Comparison of ENCODE assay signal across 8 cellular contexts in the genomic region with DNA sequence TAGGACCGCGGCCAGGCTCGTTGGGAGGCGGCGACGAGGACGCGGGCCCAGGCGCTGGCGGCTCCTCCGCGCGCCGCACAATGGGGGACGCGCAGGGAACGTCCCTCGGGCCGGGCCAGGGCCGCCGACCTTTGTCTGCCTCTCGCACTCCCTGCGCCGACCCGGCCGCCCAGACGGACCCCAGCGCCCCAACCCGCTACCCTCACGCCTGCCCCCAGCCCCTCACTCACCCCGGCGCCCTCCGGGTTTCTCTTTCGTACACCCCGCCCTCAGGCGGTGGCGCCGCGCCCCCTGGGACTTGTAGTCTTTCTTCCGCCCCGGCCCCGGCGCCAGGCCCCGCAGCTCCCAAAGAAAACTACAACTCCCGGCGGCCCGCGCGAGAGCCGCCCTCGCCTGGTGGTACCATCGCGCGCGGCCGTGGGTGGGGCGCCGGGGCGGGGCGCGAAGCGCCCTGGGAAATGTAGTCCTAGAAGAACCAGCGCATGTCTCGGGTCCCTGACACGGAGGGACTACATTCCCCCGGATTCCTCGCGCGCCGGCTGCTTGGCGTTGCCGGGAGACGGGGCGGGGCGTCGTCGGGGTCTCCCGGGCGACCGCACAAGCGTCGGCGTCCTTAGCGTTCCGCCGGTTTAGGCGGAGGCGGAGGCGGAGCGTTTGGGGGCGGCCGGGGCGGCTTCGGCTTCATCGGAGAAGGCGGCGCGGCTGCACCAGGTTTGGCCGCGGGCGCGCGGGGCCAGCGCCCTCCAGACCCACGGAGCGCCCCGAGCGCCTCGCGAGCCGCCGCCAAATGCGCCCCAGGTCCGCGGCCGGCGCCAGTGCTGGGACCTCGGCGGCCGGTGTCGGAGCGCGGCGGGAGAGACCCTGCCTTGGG. TPM values are rescaled to one million over a fixed set of nuclear protein-coding genes. Genes with fewer than 3 reads are reported as not detected.
A peak's percentile ranks its signal among the peaks of the same experiment; 100 is the strongest.
DNase-seq lines count a peak whose midpoint lies in the region; ATAC-seq and TF ChIP-seq lines count a peak whose summit lies in the region.

TSS of gene C1orf159 (minus strand) at position 260 of the 871 bp plus-strand sequence. CDS start 24,546 bp downstream, outside the sequence.

- CTCF ChIA-PET in PC-3 (lab: Charles Lee) = interaction anchor here (0.5 kb wide), 1 partner anchor 158 kb away, joined by 11 read pairs; the partner anchor contains the start of gene UBE2J2

- peak within 1 kb of the TSS; percentile 82 for H3K9ac ChIP-seq in PC-3 (ENCODE audit: low read length)

- H3K27me3 Mint-ChIP-seq in IgD-negative memory B cell = peaks cover 13% of the 10 kb centered on the region

- H3K9me2 ChIP-seq in PC-3 (replicated peaks; ENCODE audit: low read length) = no peaks in the 10 kb centered on the region

- peaks cover 42% of the 10 kb centered on the region for H3K79me2 ChIP-seq in PC-3 (ENCODE audit: low read length)

- POLR2A ChIA-PET in PC-3 (lab: Charles Lee; ENCODE audit: unreplicated experiment) = interaction anchor here (0.6 kb wide), 3 partner anchors 92 to 459 kb away, joined by 3 to 6 read pairs (median 4); no protein-coding TSS in a partner anchor

- H3K4me3 Mint-ChIP-seq in IgD-negative memory B cell = peak within 1 kb of the TSS; percentile 87 to 97 (median 96)

- peaks cover 3 to 9% (median 4%) of the 10 kb centered on the region in 3 donors for H3K9me3 Mint-ChIP-seq in IgD-negative memory B cell

- no peaks in the 10 kb centered on the region for H4K20me1 ChIP-seq in PC-3 (ENCODE audit: low read length)

- H3K36me3 ChIP-seq in PC-3 (ENCODE audit: low read depth, low read length) = peaks cover 15% of the 10 kb centered on the region
- no peaks in the 10 kb centered on the region for H3K36me3 ChIP-seq in mucosa of descending colon (ENCODE audit: low read depth)

- no peaks in the 10 kb centered on the region for H3F3A ChIP-seq in PC-3 (ENCODE audit: low read length, unreplicated experiment)

- H3K4me1 ChIP-seq in PC-3 (ENCODE audit: insufficient read depth, low read length) (0 out of 2 replicates have a peak, but pooled peaks cover 7% of the 10 kb centered on the region), mucosa of descending colon (ENCODE audit: low read depth) (peaks cover 6% of the 10 kb centered on the region)

- ATAC-seq in GM21529 (IDR thresholded peaks at IDR 0.05; ENCODE audit: unreplicated experiment) (peak; percentile 93), PC-3 (peak; percentile 97), mucosa of descending colon (peak; percentile 97)

- H3K27me3 ChIP-seq in PC-3 (ENCODE audit: low read length) = no peaks in the 10 kb centered on the region

- peak within 1 kb of the TSS; percentile 99 for H3K4me2 ChIP-seq in PC-3 (ENCODE audit: low read length)

- peaks cover 5% of the 10 kb centered on the region for H3K36me3 Mint-ChIP-seq in IgD-negative memory B cell

- H2AFZ ChIP-seq in PC-3 (ENCODE audit: low read length) = peak within 1 kb of the TSS; percentile 86

- DNase-seq in DMS 273 (lab: John Stamatoyannopoulos, UW; ENCODE audit: unreplicated experiment) (peak; percentile 99), PC-3 (peak; percentile 100), activated T-cell treated with anti-CD3 and anti-CD28 coated beads for 4 hours (peak; percentile 98), epithelial cell of proximal tubule (ENCODE audit: low read depth) (peak; percentile 57), mucosa of descending colon (peak; percentile 99 to 100 (median 99))
- peak; percentile 94 to 97 for DNase-seq in stimulated activated CD8-positive, alpha-beta memory T cell treated with anti-CD3 and anti-CD28 coated beads, Interleukin-4, amount 100 ng/mL, for 1 hour (ENCODE audit: low read depth in 2 of 2, low spot score in 1 of 2)

- no peak within 1 kb of the TSS for H3K27ac ChIP-seq in PC-3 (ENCODE audit: low read length)

- peak within 1 kb of the TSS; percentile 87 for H3K4me3 ChIP-seq in PC-3 (ENCODE audit: low read length)
- H3K4me3 ChIP-seq in epithelial cell of proximal tubule (ENCODE audit: low read depth, low read length) = peak within 1 kb of the TSS; percentile 75
- H3K4me3 ChIP-seq in mucosa of descending colon = peak within 1 kb of the TSS; percentile 65

- H3K9me3 ChIP-seq in PC-3 (ENCODE audit: low read length) (no peaks in the 10 kb centered on the region), mucosa of descending colon (peaks cover 6% of the 10 kb centered on the region)

- intact Hi-C loops in PC-3 (cut with micrococcal nuclease) = loop anchor here (1.0 to 5.0 kb wide), 3 partner anchors 37 to 104 kb away; partner anchors contain the start of gene ISG15
- intact Hi-C loops in mucosa of descending colon (cut with DNase I, micrococcal nuclease) = no loop called here

- BruUV-seq in PC-3 (replicated peaks; lab: Mats Ljungman, UMichigan) = no TSS peak

- H3K4me1 Mint-ChIP-seq in IgD-negative memory B cell = peaks cover 6 to 12% (median 7%) of the 10 kb centered on the region in 3 donors

- TF ChIP-seq CTCF in PC-3 (conservative IDR thresholded peaks at IDR 0.05; ENCODE audit: low read depth, low read length) (no peak), epithelial cell of proximal tubule (conservative IDR thresholded peaks at IDR 0.05; ENCODE audit: low read depth, low read length) (no peak), mucosa of descending colon (IDR thresholded peaks at IDR 0.05) (no peak)

- H3K27ac Mint-ChIP-seq in IgD-negative memory B cell = peak within 1 kb of the TSS; percentile 71 to 90 (median 80)

RNA-seq across cellular contexts. Expression of gene C1orf159, which starts in this region (rescaled TPM):
- 7.9 TPM for polyA plus RNA-seq in IgD-negative memory B cell
- total RNA-seq in PC-3 (2014; rRNA removed) (61.7 and 78.0 TPM in 2 replicates), epithelial cell of proximal tubule (20.2 and 24.9 TPM in 2 replicates), mucosa of descending colon (10 to 100 TPM; 18.4 to 25.3 (median 24.0) TPM)
